ENCODE assay signal across 8 cellular contexts in the genomic region with DNA sequence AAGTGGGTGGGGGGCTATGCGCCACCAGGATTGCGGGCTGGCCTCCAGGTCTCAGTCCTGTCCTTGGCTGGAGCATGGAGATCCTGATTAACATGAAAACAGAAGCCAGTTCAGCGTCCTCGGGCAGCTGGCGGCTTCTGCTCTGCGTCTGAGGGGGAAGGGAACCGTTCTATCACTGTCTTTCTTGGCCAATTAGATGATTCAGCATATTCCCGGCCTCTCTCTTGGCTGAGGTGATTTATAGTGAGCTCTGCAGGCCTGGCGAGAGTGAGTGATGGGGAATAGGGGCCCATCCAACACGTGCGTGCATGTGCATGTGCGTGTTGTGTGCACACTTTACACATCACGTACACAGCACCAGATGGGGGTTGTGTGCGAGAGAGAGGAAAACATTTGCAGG.
DNase-seq lines count a peak whose midpoint lies in the region; TF ChIP-seq lines count a peak whose summit lies in the region.

No MANE protein-coding gene starts in this region.

- DNase-seq in NCI-H1417 treated with DMSO at 0.1 percent for 48 hours (lab: John Stamatoyannopoulos, UW): peak; percentile 86
- peak; percentile 25 for DNase-seq in astrocyte of the spinal cord (ENCODE audit: low read depth, low spot score)
- DNase-seq in islet precursor cell: peak; percentile 92
- no peak for DNase-seq in type B pancreatic cell (ENCODE audit: extremely low spot score, unreplicated experiment)
- no peak for DNase-seq in activated CD8-positive, alpha-beta memory T cell treated with anti-CD3 and anti-CD28 coated beads, Interleukin-2, amount 50 U/mL, for 48 hours
- DNase-seq in mammary epithelial cell: no peak
- no peak for DNase-seq in coronary artery (ENCODE audit: low spot score)
- no peak for DNase-seq in hepatic stellate cell (ENCODE audit: low spot score)

- H4K20me1 ChIP-seq in mammary epithelial cell (ENCODE audit: insufficient read depth, low read length): no peaks in the 10 kb centered on the region

- H3K9ac ChIP-seq in mammary epithelial cell (ENCODE audit: insufficient read depth, low read length): no peak overlapping the region

- in situ Hi-C loops in astrocyte of the spinal cord (cut with HindIII; ENCODE audit: low sequenced_read_pairs): no loop called here
- in situ Hi-C loops in mammary epithelial cell (cut with MboI; ENCODE audit: low sequenced_read_pairs in 2 of 2): no loop called here

- H3K27me3 ChIP-seq in mammary epithelial cell (ENCODE audit: insufficient read depth, low read length): no peaks in the 10 kb centered on the region

- peaks cover 8% of the 10 kb centered on the region for H3K36me3 Mint-ChIP-seq in type B pancreatic cell

- H3K4me1 ChIP-seq in mammary epithelial cell (ENCODE audit: insufficient read depth, low read length): no peaks in the 10 kb centered on the region

- no peak overlapping the region for H2AFZ ChIP-seq in mammary epithelial cell (ENCODE audit: low read depth, low read length)

- H3K4me2 ChIP-seq in mammary epithelial cell (ENCODE audit: insufficient read depth, low read depth, low read length): no peak overlapping the region

- BruUV-seq in mammary epithelial cell (replicated peaks; lab: Mats Ljungman, UMichigan): no TSS peak

- CTCF ChIA-PET in mammary epithelial cell (lab: Charles Lee; ENCODE audit: low non-redundant PET): no interaction called here

- H3K4me3 ChIP-seq in astrocyte of the spinal cord (ENCODE audit: low read depth, low read length) (no peak overlapping the region), mammary epithelial cell (replicated peaks in 1 of 3; ENCODE audit: insufficient read depth in 1 of 3, low read depth in 2 of 3, low read length in 3 of 3) (no peak overlapping the region), coronary artery (no peak overlapping the region)

- peak overlapping the region; percentile 71 for H3K4me3 Mint-ChIP-seq in type B pancreatic cell

- intact Hi-C loops in mammary epithelial cell (cut with micrococcal nuclease): no loop called here

- dilution Hi-C loops in mammary epithelial cell (cut with HindIII; ENCODE audit: low sequenced_read_pairs): no loop called here

- H3K27ac ChIP-seq in mammary epithelial cell (ENCODE audit: insufficient read depth, low read depth, low read length): no peak overlapping the region
- H3K27ac ChIP-seq in coronary artery: no peak overlapping the region

- no peaks in the 10 kb centered on the region for H3K36me3 ChIP-seq in mammary epithelial cell (ENCODE audit: insufficient read depth, low read length)

- H3K27ac Mint-ChIP-seq in type B pancreatic cell: peak overlapping the region; percentile 86

- H3K4me1 Mint-ChIP-seq in type B pancreatic cell (ENCODE audit: unreplicated experiment): peaks cover 11% of the 10 kb centered on the region

- no peaks in the 10 kb centered on the region for H3K27me3 Mint-ChIP-seq in type B pancreatic cell

- TF ChIP-seq CTCF in astrocyte of the spinal cord (IDR thresholded peaks at IDR 0.05; ENCODE audit: low read depth, low read length) (no peak), type B pancreatic cell (conservative IDR thresholded peaks at IDR 0.05) (no peak), mammary epithelial cell (conservative IDR thresholded peaks at IDR 0.05 in 1 of 2, IDR thresholded peaks at IDR 0.05 in 1 of 2; ENCODE audit: extremely low read depth in 1 of 2, insufficient read depth in 1 of 2, low read depth in 1 of 2, low read length in 2 of 2) (no peak), coronary artery (IDR thresholded peaks at IDR 0.05) (no peak)

- H3K9me3 ChIP-seq in mammary epithelial cell (replicated peaks; ENCODE audit: insufficient read depth, low read length): peaks cover 2% of the 10 kb centered on the region

- peaks cover 7% of the 10 kb centered on the region for H3K9me3 Mint-ChIP-seq in type B pancreatic cell

- 62% methylated on average over 14 of the region's 14 CpGs for WGBS in mammary epithelial cell (ENCODE audit: low coverage, missing lambda C conversion rate)

- no peaks in the 10 kb centered on the region for H3K79me2 ChIP-seq in mammary epithelial cell (ENCODE audit: insufficient read depth, low read length)

Comparison
In these comparisons a context has a peak if more than half of its experiments do, and no peak if none do; other contexts are left out.
1. DNase-seq: peak in NCI-H1417 treated with DMSO at 0.1 percent for 48 hours (single experiment), astrocyte of the spinal cord (single experiment) and islet precursor cell (single experiment); none in type B pancreatic cell (single experiment), activated CD8-positive, alpha-beta memory T cell treated with anti-CD3 and anti-CD28 coated beads, Interleukin-2, amount 50 U/mL, for 48 hours (single experiment), mammary epithelial cell (single experiment), coronary artery (single experiment) and hepatic stellate cell (single experiment).